ENCODE assay signal across 18 cellular contexts in genomic region chr10:91541481-91541880, GRCh38.
DNase-seq lines count a peak whose midpoint lies in the region; ATAC-seq, FAIRE-seq and TF ChIP-seq lines count a peak whose summit lies in the region.
"Had no signal": no experiment of that assay in that cellular context is flagged by ENCODE, and none has a peak within 500 bp of the region (broad histone marks: within the 10 kb centered on the region; RNA-seq: fewer than 3 reads in every experiment).

No MANE protein-coding gene starts in this region.

- H3K4me3 ChIP-seq in esophagus squamous epithelium: no peak overlapping the region
- H3K4me3 ChIP-seq: gastrocnemius medialis, vagina had no signal

- H3K36me3 ChIP-seq in esophagus squamous epithelium: no peaks in the 10 kb centered on the region
- H3K36me3 ChIP-seq: gastrocnemius medialis, vagina had no signal

- H3K27me3 ChIP-seq in esophagus squamous epithelium: no peaks in the 10 kb centered on the region
- H3K27me3 ChIP-seq: gastrocnemius medialis, vagina had no signal

- no peak for TF ChIP-seq POLR2A in esophagus squamous epithelium (IDR thresholded peaks at IDR 0.05)

- WGBS in esophagus squamous epithelium, 2 donors: 28 to 29% methylated on average over 6 of the region's 6 CpGs

- FAIRE-seq in HTR-8/SVneo (lab: Jason Lieb, UNC): no peak

- intact Hi-C loops in esophagus squamous epithelium (cut with DNase I): no loop called here

- peaks cover 0 to 52% (median 10%) of the 10 kb centered on the region in 3 donors for H3K4me1 ChIP-seq in esophagus squamous epithelium

- no peaks in the 10 kb centered on the region for H3K9me3 ChIP-seq in esophagus squamous epithelium
- H3K9me3 ChIP-seq: gastrocnemius medialis, vagina had no signal

- peak overlapping the region in 3 of 4 donors; percentile 58 to 77 (median 70) for H3K27ac ChIP-seq in esophagus squamous epithelium
- H3K27ac ChIP-seq: gastrocnemius medialis, vagina had no signal

- ATAC-seq in GM18868 (IDR thresholded peaks at IDR 0.05; ENCODE audit: unreplicated experiment) (no peak), HG03457 (IDR thresholded peaks at IDR 0.05; ENCODE audit: unreplicated experiment) (no peak)
- ATAC-seq: gastrocnemius medialis; PC-3; stimulated activated naive CD8-positive, alpha-beta T cell treated with anti-CD3 and anti-CD28 coated beads, Interleukin-15, amount 100 ng/mL, for 72 hours; WTC11 had no signal

- no peak for TF ChIP-seq CTCF in esophagus squamous epithelium (IDR thresholded peaks at IDR 0.05)

- DNase-seq in HCEC 1CT: peak; percentile 11
- DNase-seq in RPMI7951 (ENCODE audit: low read depth): peak; percentile 87
- no peak for DNase-seq in esophagus squamous epithelium (lab: John Stamatoyannopoulos, UW)
- DNase-seq in pons (ENCODE audit: low spot score): peak; percentile 16
- DNase-seq in HTR-8/SVneo (ENCODE audit: insufficient read length, low spot score): no peak
- DNase-seq: activated effector memory CD4-positive, alpha-beta T cell treated with Interleukin-2 at 50 U/mL for 16 hours; CD4-positive, alpha-beta T cell; effector CD4-positive, alpha-beta T cell; gastrocnemius medialis; midbrain; NCI-H510A; PC-3; stimulated activated naive CD8-positive, alpha-beta T cell treated with anti-CD3 and anti-CD28 coated beads, Interleukin-15, amount 100 ng/mL, for 72 hours; SW 1271 had no signal

Comparison
In these comparisons a context has a peak if more than half of its experiments do, and no peak if none do; other contexts are left out.
1. DNase-seq: peak in HCEC 1CT (single experiment), RPMI7951 (single experiment) and pons (single experiment); none in esophagus squamous epithelium (single experiment) and HTR-8/SVneo (single experiment).